In genomic region chr19:58514564-58515020, GRCh38 we compare ENCODE assay signal across 2 cellular contexts.
TF ChIP-seq lines count a peak whose summit lies in the region.

No MANE protein-coding gene starts in this region.

TF ChIP-seq in SK-N-SH, 30 proteins besides CTCF, POLR2A, EP300 and RAD21 (continued from another document):
- TF ChIP-seq, protein P1, sequence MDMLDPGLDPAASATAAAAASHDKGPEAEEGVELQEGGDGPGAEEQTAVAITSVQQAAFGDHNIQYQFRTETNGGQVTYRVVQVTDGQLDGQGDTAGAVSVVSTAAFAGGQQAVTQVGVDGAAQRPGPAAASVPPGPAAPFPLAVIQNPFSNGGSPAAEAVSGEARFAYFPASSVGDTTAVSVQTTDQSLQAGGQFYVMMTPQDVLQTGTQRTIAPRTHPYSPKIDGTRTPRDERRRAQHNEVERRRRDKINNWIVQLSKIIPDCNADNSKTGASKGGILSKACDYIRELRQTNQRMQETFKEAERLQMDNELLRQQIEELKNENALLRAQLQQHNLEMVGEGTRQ (IDR thresholded peaks at IDR 0.05; ENCODE audit: borderline replicate concordance, low read depth, low read length): no peak

TF ChIP-seq in SK-N-SH treated with all-trans-retinoic acid at 6 μM for 48 hours, 23 proteins besides CTCF, POLR2A, EP300 and RAD21:
- TF ChIP-seq TSHZ2 (CRISPR knock-in tag; IDR thresholded peaks at IDR 0.05) (no peak), ZFP30 (CRISPR knock-in tag; IDR thresholded peaks at IDR 0.05) (no peak), BACH2 (CRISPR knock-in tag; IDR thresholded peaks at IDR 0.05; ENCODE audit: borderline replicate concordance) (no peak), TCF4 (CRISPR knock-in tag; IDR thresholded peaks at IDR 0.05; ENCODE audit: borderline replicate concordance) (no peak), ZNF565 (CRISPR knock-in tag; conservative IDR thresholded peaks at IDR 0.05; ENCODE audit: low read depth) (no peak), ZNF70 (CRISPR knock-in tag; IDR thresholded peaks at IDR 0.05) (no peak), ZC3H10 (CRISPR knock-in tag; IDR thresholded peaks at IDR 0.05) (no peak), PPARA (CRISPR knock-in tag; IDR thresholded peaks at IDR 0.05; ENCODE audit: borderline replicate concordance) (no peak), ARNTL (CRISPR knock-in tag; IDR thresholded peaks at IDR 0.05; ENCODE audit: borderline replicate concordance, low read depth) (no peak), GLIS3 (CRISPR knock-in tag; IDR thresholded peaks at IDR 0.05) (no peak)
- TF ChIP-seq, protein P2, sequence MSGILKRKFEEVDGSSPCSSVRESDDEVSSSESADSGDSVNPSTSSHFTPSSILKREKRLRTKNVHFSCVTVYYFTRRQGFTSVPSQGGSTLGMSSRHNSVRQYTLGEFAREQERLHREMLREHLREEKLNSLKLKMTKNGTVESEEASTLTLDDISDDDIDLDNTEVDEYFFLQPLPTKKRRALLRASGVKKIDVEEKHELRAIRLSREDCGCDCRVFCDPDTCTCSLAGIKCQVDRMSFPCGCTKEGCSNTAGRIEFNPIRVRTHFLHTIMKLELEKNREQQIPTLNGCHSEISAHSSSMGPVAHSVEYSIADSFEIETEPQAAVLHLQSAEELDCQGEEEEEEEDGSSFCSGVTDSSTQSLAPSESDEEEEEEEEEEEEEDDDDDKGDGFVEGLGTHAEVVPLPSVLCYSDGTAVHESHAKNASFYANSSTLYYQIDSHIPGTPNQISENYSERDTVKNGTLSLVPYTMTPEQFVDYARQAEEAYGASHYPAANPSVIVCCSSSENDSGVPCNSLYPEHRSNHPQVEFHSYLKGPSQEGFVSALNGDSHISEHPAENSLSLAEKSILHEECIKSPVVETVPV (CRISPR knock-in tag; IDR thresholded peaks at IDR 0.05): no peak
